Comparison of ENCODE assay signal across 9 cellular contexts in the genomic region with DNA sequence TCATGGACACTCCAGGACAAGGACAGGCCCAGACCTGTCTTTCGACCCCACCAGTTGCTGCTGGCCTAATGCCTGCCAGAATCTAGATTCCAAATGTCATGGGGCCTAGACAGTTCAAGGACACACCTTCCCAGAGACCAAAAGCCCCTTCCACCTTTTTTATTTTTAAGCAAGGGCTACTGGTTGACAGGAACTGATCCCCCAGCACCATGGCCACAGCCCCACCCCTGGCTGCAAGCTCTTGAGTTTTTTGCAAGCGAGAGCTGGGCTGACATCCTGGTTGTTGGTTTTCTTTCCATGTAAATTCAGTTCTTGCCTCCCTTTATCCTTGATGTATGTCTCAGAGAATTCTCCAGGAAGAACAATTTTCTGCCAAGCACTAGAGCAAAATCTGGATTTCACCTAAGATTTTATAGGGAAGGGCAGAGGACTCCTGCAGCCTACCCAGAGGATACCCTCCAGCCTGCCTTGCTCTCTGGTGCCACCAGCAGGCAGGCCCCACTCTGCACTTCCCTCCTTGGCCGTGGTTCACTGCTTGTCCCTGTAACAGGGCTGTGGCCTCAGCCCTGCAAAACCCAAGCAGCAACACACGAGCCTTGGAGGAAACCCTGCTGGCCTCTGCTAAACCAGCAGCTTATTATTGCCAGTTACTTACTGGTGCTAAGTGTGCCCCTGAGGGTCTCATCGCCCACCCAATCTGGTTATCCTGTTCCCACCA.
A peak's percentile ranks its signal among the peaks of the same experiment; 100 is the strongest.
DNase-seq lines count a peak whose midpoint lies in the region; ATAC-seq and TF ChIP-seq lines count a peak whose summit lies in the region.
"Had no signal": no experiment of that assay in that cellular context is flagged by ENCODE, and none has a peak within 500 bp of the region (broad histone marks: within the 10 kb centered on the region; RNA-seq: fewer than 3 reads in every experiment).

No MANE protein-coding gene starts in this region.

- no peak overlapping the region for H3K4me3 ChIP-seq in DOHH2 (ENCODE audit: low read length)
- H3K4me3 ChIP-seq in Jurkat, Clone E6-1 (ENCODE audit: low read length): no peak overlapping the region

- peak; percentile 6 for DNase-seq in Jurkat, Clone E6-1 (ENCODE audit: low read depth, low spot score)
- peak; percentile 67 for DNase-seq in MCF 10A (ENCODE audit: unreplicated experiment)
- DNase-seq in kidney tubule cell (ENCODE audit: low spot score): peak; percentile 29
- DNase-seq in NCI-H187 treated with DMSO at 0.1 percent for 48 hours (lab: John Stamatoyannopoulos, UW): no peak
- no peak for DNase-seq in effector CD4-positive, alpha-beta T cell

- no peak for ATAC-seq in HG03571 (IDR thresholded peaks at IDR 0.05; ENCODE audit: unreplicated experiment)
- no peak for ATAC-seq in GM19463 (IDR thresholded peaks at IDR 0.05; ENCODE audit: unreplicated experiment)

- peaks cover 36% of the 10 kb centered on the region for H3K4me1 Mint-ChIP-seq in MCF 10A (ENCODE audit: insufficient read depth, unreplicated experiment)

- H3K9me3 Mint-ChIP-seq in MCF 10A (ENCODE audit: unreplicated experiment): no peaks in the 10 kb centered on the region

- H3K9me3 ChIP-seq in DOHH2 (ENCODE audit: control insufficient read depth, insufficient read depth, low read length): no peaks in the 10 kb centered on the region

- no peaks in the 10 kb centered on the region for H4K20me1 ChIP-seq in DOHH2 (ENCODE audit: control insufficient read depth, insufficient read depth, low read depth, low read length)

- CTCF ChIA-PET in MCF 10A (lab: Yijun Ruan, JAX): interaction anchor here (0.6 to 2.4 kb wide), 7 partner anchors 10 to 1359 kb away, joined by 3 to 8 read pairs (median 5); partner anchors contain the start of gene TWIST2

- no TSS peak for BruUV-seq in MCF 10A (replicated peaks; lab: Mats Ljungman, UMichigan)

- TF ChIP-seq CTCF in DOHH2 (IDR thresholded peaks at IDR 0.05; ENCODE audit: low read depth, low read length, poor library complexity, severe bottlenecking) (peak; percentile 41), MCF 10A (IDR thresholded peaks at IDR 0.05; ENCODE audit: unreplicated experiment) (peak; percentile 57)

- no peaks in the 10 kb centered on the region for H3F3A ChIP-seq in DOHH2 (ENCODE audit: control insufficient read depth, insufficient read depth)

- intact Hi-C loops in MCF 10A (cut with micrococcal nuclease): loop anchor here (5.0 to 10.0 kb wide), 2 partner anchors 83 to 221 kb away; no protein-coding TSS in a partner anchor

- H3K27ac Mint-ChIP-seq in MCF 10A (ENCODE audit: low read depth, unreplicated experiment): no peak overlapping the region

- no peaks in the 10 kb centered on the region for H3K27me3 ChIP-seq in DOHH2 (ENCODE audit: control insufficient read depth, low read length)

- H3K4me2 ChIP-seq in DOHH2 (ENCODE audit: low read length): no peak overlapping the region

- H3K9me2 ChIP-seq in DOHH2 (replicated peaks; ENCODE audit: control insufficient read depth, low read length): no peaks in the 10 kb centered on the region

- no peak overlapping the region for H3K27ac ChIP-seq in DOHH2 (ENCODE audit: low read depth, low read length)
- H3K27ac ChIP-seq: epithelial cell of prostate had no signal

- no peaks in the 10 kb centered on the region for H3K4me1 ChIP-seq in DOHH2 (ENCODE audit: control insufficient read depth, low read length)

- no peaks in the 10 kb centered on the region for H3K27me3 Mint-ChIP-seq in MCF 10A (ENCODE audit: insufficient read depth, unreplicated experiment)

- no peaks in the 10 kb centered on the region for H3K79me2 ChIP-seq in DOHH2 (ENCODE audit: control insufficient read depth, low read length)

- H3K36me3 Mint-ChIP-seq in MCF 10A (ENCODE audit: insufficient read depth, unreplicated experiment): peaks cover 9% of the 10 kb centered on the region

- no peaks in the 10 kb centered on the region for H3K36me3 ChIP-seq in DOHH2 (ENCODE audit: control insufficient read depth, low read length)

- no peak overlapping the region for H3K4me3 Mint-ChIP-seq in MCF 10A (ENCODE audit: unreplicated experiment)

- POLR2A ChIA-PET in MCF 10A (lab: Yijun Ruan, JAX): interaction anchor here (0.6 kb wide), 1 partner anchor 101 kb away, joined by 3 read pairs; no protein-coding TSS in a partner anchor

Comparison
In these comparisons a context has a peak if more than half of its experiments do, and no peak if none do; other contexts are left out.
1. DNase-seq: peak in Jurkat, Clone E6-1 (single experiment), MCF 10A (single experiment) and kidney tubule cell (single experiment); none in NCI-H187 treated with DMSO at 0.1 percent for 48 hours (single experiment) and effector CD4-positive, alpha-beta T cell (single experiment).